8 cellular contexts compared by ENCODE assay signal in the genomic region with DNA sequence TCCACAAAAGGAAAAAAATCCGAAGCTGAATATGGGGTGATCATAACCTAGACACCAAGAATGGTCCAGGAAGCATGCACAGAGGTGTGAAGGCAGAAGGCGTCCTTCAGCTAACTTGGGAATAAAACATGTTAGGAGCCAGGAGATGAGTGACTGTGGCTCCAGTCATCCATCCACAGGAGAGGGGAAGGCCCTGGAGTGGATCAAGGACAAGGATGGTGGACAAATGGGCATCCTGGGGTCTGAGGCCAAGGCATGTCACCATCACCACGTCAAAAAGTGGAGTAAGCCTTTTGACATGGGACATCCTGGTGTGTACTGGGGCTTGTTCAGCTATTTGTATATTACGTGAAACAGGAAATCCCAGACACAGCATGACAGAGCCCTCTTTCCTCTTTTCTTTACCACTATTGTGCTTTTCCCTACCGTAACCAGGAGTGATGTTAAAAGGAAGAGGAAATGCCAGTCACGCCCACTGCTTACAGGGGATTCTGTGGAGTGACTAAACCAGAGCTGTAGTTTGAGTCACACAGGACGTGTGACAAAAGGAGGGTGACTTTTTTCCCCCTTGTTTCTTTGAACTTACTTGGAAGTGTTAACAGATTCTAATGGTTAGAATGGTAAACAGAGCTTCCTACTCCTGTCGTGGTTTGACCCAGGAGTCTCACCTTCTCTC. TPM values are rescaled to one million over a fixed set of nuclear protein-coding genes. Genes with fewer than 3 reads are reported as not detected.
DNase-seq lines count a peak whose midpoint lies in the region; ATAC-seq and TF ChIP-seq lines count a peak whose summit lies in the region.

No MANE protein-coding gene starts in this region.

- no peaks in the 10 kb centered on the region for H3K36me3 ChIP-seq in CD4-positive, CD25-positive, alpha-beta regulatory T cell (ENCODE audit: control insufficient read depth, insufficient read depth, low read length)
- no peaks in the 10 kb centered on the region for H3K36me3 ChIP-seq in gastroesophageal sphincter

- peak; percentile 22 to 73 (median 27) for DNase-seq in CD4-positive, CD25-positive, alpha-beta regulatory T cell
- peak; percentile 37 to 48 for DNase-seq in activated CD4-positive, alpha-beta T cell treated with anti-CD3 and anti-CD28 coated beads, Interleukin-2, amount 50 U/mL, for 4 hours
- DNase-seq in stimulated activated CD4-positive, alpha-beta T cell treated with anti-CD3 and anti-CD28 coated beads, Interleukin-12 subunit alpha, Interleukin-12 subunit beta, amount 100 ng/mL, for 4 hours: peak; percentile 31
- no peak for DNase-seq in NCI-H1092 (lab: John Stamatoyannopoulos, UW)
- no peak for DNase-seq in NCI-H187 treated with DMSO at 0.1 percent for 48 hours (lab: John Stamatoyannopoulos, UW)

- H3K4me3 Mint-ChIP-seq in CD4-positive, CD25-positive, alpha-beta regulatory T cell: peak overlapping the region in 3 of 4 donors; percentile 10 to 49 (median 34)

- 27 to 39% methylated on average over 4 to 8 of the region's 8 CpGs for WGBS in gastroesophageal sphincter (ENCODE audit: low coverage in 1 of 2), 2 donors

- H3K36me3 Mint-ChIP-seq in CD4-positive, CD25-positive, alpha-beta regulatory T cell: no peaks in the 10 kb centered on the region

- no peak for TF ChIP-seq CTCF in gastroesophageal sphincter (IDR thresholded peaks at IDR 0.05)

- TF ChIP-seq EP300 in gastroesophageal sphincter (IDR thresholded peaks at IDR 0.05): no peak

- H3K4me1 Mint-ChIP-seq in CD4-positive, CD25-positive, alpha-beta regulatory T cell: peaks cover 53 to 72% (median 61%) of the 10 kb centered on the region in 4 donors

- H3K4me3 ChIP-seq in CD4-positive, CD25-positive, alpha-beta regulatory T cell (ENCODE audit: low read depth, low read length): peak overlapping the region; percentile 21
- no peak overlapping the region for H3K4me3 ChIP-seq in gastroesophageal sphincter

- H3K27me3 ChIP-seq in CD4-positive, CD25-positive, alpha-beta regulatory T cell (ENCODE audit: control insufficient read depth, insufficient read depth, low read length): no peaks in the 10 kb centered on the region
- peaks cover 7% of the 10 kb centered on the region for H3K27me3 ChIP-seq in gastroesophageal sphincter

- H3K27ac Mint-ChIP-seq in CD4-positive, CD25-positive, alpha-beta regulatory T cell: peak overlapping the region; percentile 34 to 90 (median 48)

- H3K9me3 ChIP-seq in CD4-positive, CD25-positive, alpha-beta regulatory T cell (ENCODE audit: control insufficient read depth in 2 of 2, low read length in 2 of 2): no peaks in the 10 kb centered on the region
- H3K9me3 ChIP-seq in gastroesophageal sphincter: no peaks in the 10 kb centered on the region

- ATAC-seq in CD4-positive, CD25-positive, alpha-beta regulatory T cell (ENCODE audit: low read depth in 2 of 2): peak; percentile 80 to 81
- peak; percentile 43 for ATAC-seq in GM19468 (IDR thresholded peaks at IDR 0.05; ENCODE audit: extremely low read depth, unreplicated experiment)
- ATAC-seq in HG03520 (IDR thresholded peaks at IDR 0.05; ENCODE audit: unreplicated experiment): peak; percentile 68
- peak; percentile 81 for ATAC-seq in gastroesophageal sphincter

- no peaks in the 10 kb centered on the region for H3K9me3 Mint-ChIP-seq in CD4-positive, CD25-positive, alpha-beta regulatory T cell

- H3K4me1 ChIP-seq in CD4-positive, CD25-positive, alpha-beta regulatory T cell (ENCODE audit: control insufficient read depth, insufficient read depth, low read length, poor library complexity, severe bottlenecking): peaks cover 19% of the 10 kb centered on the region
- H3K4me1 ChIP-seq in gastroesophageal sphincter: no peaks in the 10 kb centered on the region

- H3K27ac ChIP-seq in CD4-positive, CD25-positive, alpha-beta regulatory T cell (ENCODE audit: insufficient read depth, low read length, poor library complexity, severe bottlenecking): peak overlapping the region; percentile 56
- peak overlapping the region in 3 of 4 donors; percentile 29 to 47 (median 36) for H3K27ac ChIP-seq in gastroesophageal sphincter

- no peak for TF ChIP-seq POLR2A in gastroesophageal sphincter (IDR thresholded peaks at IDR 0.05)

- H3K27me3 Mint-ChIP-seq in CD4-positive, CD25-positive, alpha-beta regulatory T cell: no peaks in the 10 kb centered on the region

RNA-seq across cellular contexts. Expression of a gene that starts 15.4 kb away (rescaled TPM):
- 63.7 TPM for total RNA-seq in CD4-positive, CD25-positive, alpha-beta regulatory T cell
- polyA plus RNA-seq in CD4-positive, CD25-positive, alpha-beta regulatory T cell: 10 to 100 TPM; 74.8 to 94.4 (median 80.9) TPM
- 10 to 100 TPM in 1 of 4 donors, 1 to 10 TPM in 3; 2.0 to 14.6 (median 9.8) TPM for total RNA-seq in gastroesophageal sphincter

RNA-seq across cellular contexts. Expression of a gene that starts 57.4 kb away (rescaled TPM):
- 36.6 TPM for total RNA-seq in CD4-positive, CD25-positive, alpha-beta regulatory T cell
- polyA plus RNA-seq in CD4-positive, CD25-positive, alpha-beta regulatory T cell: 10 to 100 TPM; 39.6 to 60.7 (median 49.3) TPM
- total RNA-seq in gastroesophageal sphincter: 10 to 100 TPM; 12.0 to 28.2 (median 21.4) TPM

RNA-seq across cellular contexts. Expression of a gene that starts 57.7 kb away (rescaled TPM):
- total RNA-seq in CD4-positive, CD25-positive, alpha-beta regulatory T cell: 77.7 TPM
- 10 to 100 TPM; 25.5 to 40.0 (median 31.8) TPM for polyA plus RNA-seq in CD4-positive, CD25-positive, alpha-beta regulatory T cell
- total RNA-seq in gastroesophageal sphincter: 10 to 100 TPM; 19.6 to 81.9 (median 43.1) TPM

Comparison
In these comparisons a context has a peak if more than half of its experiments do, and no peak if none do; other contexts are left out.
1. DNase-seq: peak in CD4-positive, CD25-positive, alpha-beta regulatory T cell (3 of 3), activated CD4-positive, alpha-beta T cell treated with anti-CD3 and anti-CD28 coated beads, Interleukin-2, amount 50 U/mL, for 4 hours (2 of 2) and stimulated activated CD4-positive, alpha-beta T cell treated with anti-CD3 and anti-CD28 coated beads, Interleukin-12 subunit alpha, Interleukin-12 subunit beta, amount 100 ng/mL, for 4 hours (single experiment); none in NCI-H1092 (single experiment) and NCI-H187 treated with DMSO at 0.1 percent for 48 hours (single experiment).
2. Peak in every context shown above with its lines, with median percentiles within 50 percentile points of each other: ATAC-seq.